ENCODE assay signal across 23 cellular contexts in the genomic region with DNA sequence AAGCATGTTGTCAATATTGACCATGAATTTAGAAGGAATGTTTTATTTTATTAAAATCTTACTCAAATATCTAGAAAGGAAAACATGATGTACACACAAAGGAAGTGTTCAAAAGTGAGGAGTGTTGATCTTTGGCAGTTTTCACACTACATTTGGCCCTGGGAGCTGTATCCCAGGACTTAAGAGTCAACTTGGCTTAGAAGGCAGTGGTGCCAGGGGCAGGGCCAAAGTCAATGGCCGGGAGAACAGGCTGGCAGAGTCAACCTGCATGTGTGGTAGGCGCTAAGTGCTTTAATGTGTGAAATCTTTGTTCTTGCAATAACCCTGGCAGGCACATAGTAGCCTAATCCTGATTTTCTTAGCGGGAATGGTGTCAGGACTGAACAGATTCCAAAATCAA.
"Had no signal": no experiment of that assay in that cellular context is flagged by ENCODE, and none has a peak within 500 bp of the region (broad histone marks: within the 10 kb centered on the region; RNA-seq: fewer than 3 reads in every experiment).

No MANE protein-coding gene starts in this region.

- H2AFZ ChIP-seq: neural progenitor cell had no signal

- H3K27me3 ChIP-seq: neural progenitor cell, ovary, right lobe of liver, sigmoid colon, suprapubic skin, testis, tibial artery, transverse colon, upper lobe of right lung, uterus had no signal

- DNase-seq: naive thymus-derived CD4-positive, alpha-beta T cell; natural killer cell; occipital lobe; ovary; posterior cingulate gyrus; psoas muscle; right cardiac atrium; right lobe of liver; sigmoid colon; small intestine; stimulated activated CD4-positive, alpha-beta T cell treated with anti-CD3 and anti-CD28 coated beads, Interleukin-15, amount 100 ng/mL, for 24 hours; stimulated activated CD4-positive, alpha-beta T cell treated with anti-CD3 and anti-CD28 coated beads, Interleukin-2, amount 100 ng/mL, for 24 hours; stimulated activated CD4-positive, alpha-beta T cell treated with anti-CD3 and anti-CD28 coated beads, Interleukin-2, amount 100 ng/mL, for 48 hours; stimulated activated CD4-positive, alpha-beta T cell treated with anti-CD3 and anti-CD28 coated beads, Interleukin-4, amount 100 ng/mL, for 24 hours; stimulated activated naive B cell treated with anti-CD40 and anti-IgM and Interleukin-4, amounts not matched to agents 10 μg/mL and 1 μg/mL and 100 μg/mL, for 72 hours; stimulated activated naive CD4-positive, alpha-beta T cell treated with Interleukin-2 at 50 U/mL for 16 hours; testis; tibial artery; transverse colon; upper lobe of right lung; uterus had no signal

- H3K36me3 ChIP-seq: neural progenitor cell, ovary, right lobe of liver, sigmoid colon, suprapubic skin, tibial artery, transverse colon, upper lobe of right lung, uterus had no signal

- H3K4me2 ChIP-seq: neural progenitor cell had no signal

- H3K9me3 ChIP-seq: ovary, psoas muscle, right lobe of liver, sigmoid colon, suprapubic skin, testis, tibial artery, transverse colon, upper lobe of right lung, uterus had no signal

- H3K4me1 ChIP-seq: neural progenitor cell, psoas muscle, right lobe of liver, sigmoid colon, suprapubic skin, testis, tibial artery, transverse colon, upper lobe of right lung, uterus had no signal

- H3K4me3 ChIP-seq: neural progenitor cell, ovary, psoas muscle, right lobe of liver, sigmoid colon, suprapubic skin, testis, tibial artery, transverse colon, upper lobe of right lung, uterus had no signal

- H3K27ac ChIP-seq: neural progenitor cell, ovary, psoas muscle, right lobe of liver, sigmoid colon, suprapubic skin, testis, tibial artery, transverse colon, upper lobe of right lung, uterus had no signal

- FAIRE-seq: small intestine had no signal
